ENCODE assay signal across 17 cellular contexts in the genomic region with DNA sequence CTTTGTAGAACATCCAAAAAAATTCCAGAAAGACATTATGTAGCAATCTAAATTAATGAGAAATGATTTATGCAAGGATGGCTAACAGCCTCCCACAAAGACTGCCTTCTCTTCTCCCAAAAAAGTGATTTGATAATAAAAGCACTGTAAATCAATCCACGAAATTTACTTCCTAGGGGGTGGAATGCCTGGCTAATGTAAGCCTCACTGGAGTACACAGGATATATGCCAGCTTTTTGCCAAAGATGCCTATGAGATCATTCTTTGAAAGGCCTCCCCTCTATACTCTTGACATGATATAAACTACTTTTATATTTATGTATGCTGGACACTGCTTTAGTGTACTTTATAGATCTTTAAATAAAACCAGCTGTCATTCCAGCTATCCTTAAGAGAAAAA.
"Had no signal": no experiment of that assay in that cellular context is flagged by ENCODE, and none has a peak within 500 bp of the region (broad histone marks: within the 10 kb centered on the region; RNA-seq: fewer than 3 reads in every experiment).

No MANE protein-coding gene starts in this region.

- H3K4me2 ChIP-seq: KMS-11 had no signal

- H3K9ac ChIP-seq: KMS-11 had no signal

- H3K27ac ChIP-seq: KMS-11 had no signal

- H3K27me3 ChIP-seq: MG63 had no signal

- H3K36me3 ChIP-seq: MG63 had no signal

- H3K9me3 ChIP-seq: MG63 had no signal

- H3K4me3 ChIP-seq: MG63 had no signal

- DNase-seq: activated CD4-positive, alpha-beta T cell treated with anti-CD3 and anti-CD28 coated beads for 48 hours; activated CD4-positive, alpha-beta T cell treated with anti-CD3 and anti-CD28 coated beads, Interleukin-2, amount 50 U/mL, for 4 hours; activated CD4-positive, CD25-positive, alpha-beta regulatory T cell treated with anti-CD3 and anti-CD28 coated beads, Interleukin-2, amount 50 U/mL, for 72 hours; activated CD8-positive, alpha-beta memory T cell treated with anti-CD3 and anti-CD28 coated beads, Interleukin-2, amount 50 U/mL, for 48 hours; activated CD8-positive, alpha-beta T cell treated with anti-CD3 and anti-CD28 coated beads, Interleukin-2, amount 10 ng/mL, durations not matched to agents 7 days and 5 days; activated naive CD4-positive, alpha-beta T cell treated with anti-CD3 and anti-CD28 coated beads, Interleukin-2, amount 50 U/mL, for 16 hours; activated naive CD8-positive, alpha-beta T cell treated with anti-CD3 and anti-CD28 coated beads, Interleukin-2, amount 10 ng/mL, durations not matched to agents 7 days and 5 days; activated T-cell treated with anti-CD3 and anti-CD28 coated beads, Interleukin-2, amount 50 U/mL, for 1 hour; amygdala; MG63; NCI-H1092 treated with DMSO at 0.1 percent for 48 hours; NCI-H1417 treated with DMSO at 0.1 percent for 48 hours; NCI-H1694 treated with DMSO at 0.1 percent for 48 hours; NCI-H2081; NCI-H526; NCI-H774 had no signal
